ENCODE assay signal across 1 cellular context in the genomic region with DNA sequence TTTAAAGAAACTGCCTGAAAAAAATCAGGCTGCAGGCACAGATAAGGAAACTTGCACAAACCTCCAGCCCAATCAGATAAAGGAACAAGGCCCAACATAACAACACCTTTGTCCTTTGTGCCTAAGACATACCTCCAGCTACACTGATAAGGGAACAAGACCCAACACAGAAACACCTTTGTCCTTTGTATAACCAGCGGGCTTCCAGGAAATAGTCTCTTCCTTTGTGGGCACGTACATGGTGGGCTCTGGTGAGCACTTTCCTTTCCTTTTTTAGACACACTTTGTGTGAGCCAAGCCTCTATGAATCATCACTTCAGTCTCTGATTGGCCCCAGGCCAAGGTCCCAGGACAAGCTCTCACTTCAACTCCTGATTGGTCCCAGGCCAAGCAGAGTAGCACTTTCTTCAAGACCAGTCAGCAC.
TF ChIP-seq lines count a peak whose summit lies in the region.

No MANE protein-coding gene starts in this region.

TF ChIP-seq in IMR-90, 13 proteins besides CTCF, POLR2A, EP300 and RAD21:
- TF ChIP-seq SMC3 (IDR thresholded peaks at IDR 0.05; ENCODE audit: low read depth, low read length) (no peak), RFX5 (IDR thresholded peaks at IDR 0.05; ENCODE audit: low read depth, low read length) (no peak), NFE2L2 (IDR thresholded peaks at IDR 0.05; ENCODE audit: low read depth, low read length) (no peak), ELK1 (IDR thresholded peaks at IDR 0.05; ENCODE audit: borderline replicate concordance, low read depth, low read length) (no peak), RCOR1 (IDR thresholded peaks at IDR 0.05; ENCODE audit: insufficient replicate concordance, low read length) (no peak), USF2 (IDR thresholded peaks at IDR 0.05; ENCODE audit: low read depth, low read length) (no peak)
